ENCODE assay signal across 28 cellular contexts in the genomic region with DNA sequence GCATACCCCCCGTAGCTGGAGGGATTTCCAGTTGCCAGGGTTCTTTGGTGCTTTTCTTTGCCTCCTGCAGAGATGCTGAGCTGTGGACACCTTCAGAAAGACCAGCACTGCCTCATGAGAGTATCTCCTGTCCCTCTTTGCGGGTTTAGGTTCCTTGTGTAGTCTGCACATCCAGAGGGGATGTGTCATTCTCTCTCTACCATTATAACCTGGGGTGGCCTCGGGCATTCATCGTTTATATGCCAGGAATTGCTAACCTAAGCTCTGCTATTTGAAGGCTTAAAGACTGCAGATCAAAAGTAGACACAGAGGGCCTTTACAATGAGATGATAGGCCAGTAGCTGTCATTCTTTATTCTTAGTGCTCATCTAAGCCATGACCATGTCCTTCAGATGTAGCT.
"Had no signal": no experiment of that assay in that cellular context is flagged by ENCODE, and none has a peak within 500 bp of the region (broad histone marks: within the 10 kb centered on the region; RNA-seq: fewer than 3 reads in every experiment).

No MANE protein-coding gene starts in this region.

- H3K36me3 Mint-ChIP-seq: activated naive CD4-positive, alpha-beta T cell treated with anti-CD3 and anti-CD28 coated beads, Interleukin-2, amount 50 U/mL, for 72 hours had no signal

- DNase-seq: activated CD4-positive, alpha-beta memory T cell treated with anti-CD3 and anti-CD28 coated beads, Interleukin-2, amount 10 ng/mL, durations not matched to agents 7 days and 5 days; activated CD4-positive, alpha-beta T cell treated with anti-CD3 and anti-CD28 coated beads for 1 hour; activated CD4-positive, alpha-beta T cell treated with anti-CD3 and anti-CD28 coated beads for 4 hours; activated CD4-positive, alpha-beta T cell treated with anti-CD3 and anti-CD28 coated beads, Interleukin-2, amount 10 ng/mL, durations not matched to agents 7 days and 5 days; activated CD4-positive, alpha-beta T cell treated with anti-CD3 and anti-CD28 coated beads, Interleukin-2, amount 50 U/mL, for 4 hours; activated CD8-positive, alpha-beta memory T cell treated with anti-CD3 and anti-CD28 coated beads, Interleukin-2, amount 50 U/mL, for 48 hours; activated gamma-delta T cell; activated naive CD4-positive, alpha-beta T cell; activated naive CD4-positive, alpha-beta T cell treated with anti-CD3 and anti-CD28 coated beads, Interleukin-2, amount 10 ng/mL, durations not matched to agents 7 days and 5 days; activated naive CD8-positive, alpha-beta T cell treated with anti-CD3 and anti-CD28 coated beads, Interleukin-2, amount 10 ng/mL, durations not matched to agents 7 days and 5 days; activated T-cell treated with anti-CD3 and anti-CD28 coated beads for 4 hours; activated T-cell treated with anti-CD3 and anti-CD28 coated beads, Interleukin-2, amount 50 U/mL, for 24 hours; activated T-cell treated with anti-CD3 and anti-CD28 coated beads, Interleukin-2, amount 50 U/mL, for 72 hours; central memory CD4-positive, alpha-beta T cell; effector memory CD4-positive, alpha-beta T cell; endodermal cell; foreskin fibroblast; heart right ventricle; T-helper 1 cell; T-helper 17 cell; T1000 had no signal

- H3K4me3 ChIP-seq: coronary artery, dorsolateral prefrontal cortex, heart right ventricle had no signal

- H3K27me3 Mint-ChIP-seq: activated CD4-positive, alpha-beta memory T cell treated with anti-CD3 and anti-CD28 coated beads, Interleukin-2, amount 10 ng/mL, durations not matched to agents 7 days and 5 days; activated CD4-positive, alpha-beta T cell treated with anti-CD3 and anti-CD28 coated beads, Interleukin-2, amount 10 ng/mL, durations not matched to agents 7 days and 5 days; activated naive CD4-positive, alpha-beta T cell treated with anti-CD3 and anti-CD28 coated beads, Interleukin-2, amount 10 ng/mL, durations not matched to agents 7 days and 5 days; activated naive CD8-positive, alpha-beta T cell treated with anti-CD3 and anti-CD28 coated beads, Interleukin-2, amount 10 ng/mL, durations not matched to agents 7 days and 5 days; activated T-cell treated with anti-CD3 and anti-CD28 coated beads, Interleukin-2, amount 50 U/mL, for 24 hours; dendritic cell treated with granulocyte-macrophage colony-stimulating factor and Interleukin-4, amounts not matched to agents 40 ng/mL and 50 ng/mL, for 4 days; T-helper 17 cell had no signal

- H3K4me3 Mint-ChIP-seq: activated CD4-positive, alpha-beta memory T cell treated with anti-CD3 and anti-CD28 coated beads, Interleukin-2, amount 10 ng/mL, durations not matched to agents 7 days and 5 days; activated CD4-positive, alpha-beta T cell treated with anti-CD3 and anti-CD28 coated beads, Interleukin-2, amount 10 ng/mL, durations not matched to agents 7 days and 5 days; activated naive CD4-positive, alpha-beta T cell treated with anti-CD3 and anti-CD28 coated beads, Interleukin-2, amount 10 ng/mL, durations not matched to agents 7 days and 5 days; activated naive CD8-positive, alpha-beta T cell treated with anti-CD3 and anti-CD28 coated beads, Interleukin-2, amount 10 ng/mL, durations not matched to agents 7 days and 5 days; activated T-cell treated with anti-CD3 and anti-CD28 coated beads, Interleukin-2, amount 50 U/mL, for 24 hours; activated T-cell treated with anti-CD3 and anti-CD28 coated beads, Interleukin-2, amount 50 U/mL, for 72 hours; dendritic cell treated with granulocyte-macrophage colony-stimulating factor and Interleukin-4, amounts not matched to agents 40 ng/mL and 50 ng/mL, for 4 days; endodermal cell; T-helper 2 cell treated with Interferon-gamma antibody and Interleukin-4, amounts not matched to agents 5 μg/mL and 100 μg/mL, for 36 hours; WTC11 had no signal

- H3K9me3 ChIP-seq: heart right ventricle had no signal

- H3K4me1 Mint-ChIP-seq: activated CD4-positive, alpha-beta memory T cell treated with anti-CD3 and anti-CD28 coated beads, Interleukin-2, amount 10 ng/mL, durations not matched to agents 7 days and 5 days; activated CD4-positive, alpha-beta T cell treated with anti-CD3 and anti-CD28 coated beads, Interleukin-2, amount 10 ng/mL, durations not matched to agents 7 days and 5 days; activated naive CD4-positive, alpha-beta T cell treated with anti-CD3 and anti-CD28 coated beads, Interleukin-2, amount 10 ng/mL, durations not matched to agents 7 days and 5 days had no signal

- ATAC-seq: activated naive CD4-positive, alpha-beta T cell treated with anti-CD3 and anti-CD28 coated beads, Interleukin-2, amount 50 U/mL, for 72 hours; activated T-cell treated with anti-CD3 and anti-CD28 coated beads, Interleukin-2, amount 50 U/mL, for 72 hours; esophagus mucosa; T-helper 17 cell; WTC11 had no signal

- H3K27ac Mint-ChIP-seq: activated CD4-positive, alpha-beta memory T cell treated with anti-CD3 and anti-CD28 coated beads, Interleukin-2, amount 10 ng/mL, durations not matched to agents 7 days and 5 days; activated CD4-positive, alpha-beta T cell treated with anti-CD3 and anti-CD28 coated beads, Interleukin-2, amount 10 ng/mL, durations not matched to agents 7 days and 5 days; activated naive CD4-positive, alpha-beta T cell treated with anti-CD3 and anti-CD28 coated beads, Interleukin-2, amount 10 ng/mL, durations not matched to agents 7 days and 5 days; activated naive CD4-positive, alpha-beta T cell treated with anti-CD3 and anti-CD28 coated beads, Interleukin-2, amount 50 U/mL, for 72 hours; activated naive CD8-positive, alpha-beta T cell treated with anti-CD3 and anti-CD28 coated beads, Interleukin-2, amount 10 ng/mL, durations not matched to agents 7 days and 5 days; activated T-cell treated with anti-CD3 and anti-CD28 coated beads, Interleukin-2, amount 50 U/mL, for 24 hours; activated T-cell treated with anti-CD3 and anti-CD28 coated beads, Interleukin-2, amount 50 U/mL, for 72 hours; dendritic cell treated with granulocyte-macrophage colony-stimulating factor and Interleukin-4, amounts not matched to agents 40 ng/mL and 50 ng/mL, for 4 days; T-helper 17 cell; T-helper 2 cell treated with Interferon-gamma antibody and Interleukin-4, amounts not matched to agents 5 μg/mL and 100 μg/mL, for 36 hours had no signal

- H3K27me3 ChIP-seq: dorsolateral prefrontal cortex, heart right ventricle had no signal

- H3K27ac ChIP-seq: coronary artery had no signal

- H3K9me3 Mint-ChIP-seq: activated CD4-positive, alpha-beta memory T cell treated with anti-CD3 and anti-CD28 coated beads, Interleukin-2, amount 10 ng/mL, durations not matched to agents 7 days and 5 days; activated CD4-positive, alpha-beta T cell treated with anti-CD3 and anti-CD28 coated beads, Interleukin-2, amount 10 ng/mL, durations not matched to agents 7 days and 5 days; activated naive CD4-positive, alpha-beta T cell treated with anti-CD3 and anti-CD28 coated beads, Interleukin-2, amount 10 ng/mL, durations not matched to agents 7 days and 5 days; activated naive CD4-positive, alpha-beta T cell treated with anti-CD3 and anti-CD28 coated beads, Interleukin-2, amount 50 U/mL, for 72 hours; activated naive CD8-positive, alpha-beta T cell treated with anti-CD3 and anti-CD28 coated beads, Interleukin-2, amount 10 ng/mL, durations not matched to agents 7 days and 5 days; activated T-cell treated with anti-CD3 and anti-CD28 coated beads, Interleukin-2, amount 50 U/mL, for 24 hours; activated T-cell treated with anti-CD3 and anti-CD28 coated beads, Interleukin-2, amount 50 U/mL, for 72 hours; dendritic cell treated with granulocyte-macrophage colony-stimulating factor and Interleukin-4, amounts not matched to agents 40 ng/mL and 50 ng/mL, for 4 days; endodermal cell; T-helper 2 cell treated with Interferon-gamma antibody and Interleukin-4, amounts not matched to agents 5 μg/mL and 100 μg/mL, for 36 hours; WTC11 had no signal
